Comparison of ENCODE assay signal across 19 cellular contexts in the genomic region with DNA sequence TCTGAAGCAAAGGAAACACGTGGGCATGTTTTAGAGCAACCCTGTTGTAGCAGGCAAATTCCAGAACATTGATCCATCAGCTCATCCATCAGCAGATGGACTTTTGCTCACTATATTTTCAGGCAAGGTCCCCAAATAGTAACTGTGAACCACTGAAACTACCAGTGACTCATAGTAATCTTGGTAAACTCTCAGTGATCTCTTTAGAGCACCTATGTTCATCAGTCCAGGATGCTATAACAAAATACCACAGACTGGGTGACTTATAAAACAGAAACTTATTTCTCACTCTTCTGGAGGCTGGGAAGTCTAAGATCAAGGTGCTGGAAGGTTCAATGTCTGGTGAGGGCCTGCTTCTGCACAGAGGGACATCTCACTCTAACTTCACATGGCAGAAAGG. TPM values are rescaled to one million over a fixed set of nuclear protein-coding genes. Genes with fewer than 3 reads are reported as not detected.
DNase-seq lines count a peak whose midpoint lies in the region; ATAC-seq and TF ChIP-seq lines count a peak whose summit lies in the region.
"Had no signal": no experiment of that assay in that cellular context is flagged by ENCODE, and none has a peak within 500 bp of the region (broad histone marks: within the 10 kb centered on the region; RNA-seq: fewer than 3 reads in every experiment).

No MANE protein-coding gene starts in this region.

- peaks cover 22% of the 10 kb centered on the region for H3F3A ChIP-seq in MM.1S (ENCODE audit: insufficient read depth, low read length)

- no peaks in the 10 kb centered on the region for H3K27me3 ChIP-seq in MM.1S (replicated peaks; ENCODE audit: insufficient read depth, low read length)
- H3K27me3 ChIP-seq in brain microvascular endothelial cell (replicated peaks) = no peaks in the 10 kb centered on the region
- H3K27me3 ChIP-seq: ascending aorta, gastrocnemius medialis had no signal

- peak overlapping the region; percentile 55 for H3K4me2 ChIP-seq in MM.1S (ENCODE audit: low read depth, low read length)

- no peak for TF ChIP-seq CTCF in MM.1S (IDR thresholded peaks at IDR 0.05; ENCODE audit: low read length)
- TF ChIP-seq CTCF in mucosa of descending colon (IDR thresholded peaks at IDR 0.05) = no peak
- TF ChIP-seq CTCF in brain microvascular endothelial cell (IDR thresholded peaks at IDR 0.05; ENCODE audit: low read depth, low read length, missing control alignments) = no peak

- H3K4me3 ChIP-seq in MM.1S (ENCODE audit: low read length) (no peak overlapping the region; the same call in 1 of the 2 replicates), mucosa of descending colon (no peak overlapping the region), brain microvascular endothelial cell (ENCODE audit: low read depth, low read length) (no peak overlapping the region)
- H3K4me3 ChIP-seq: ascending aorta, gastrocnemius medialis had no signal

- no peaks in the 10 kb centered on the region for H4K20me1 ChIP-seq in MM.1S (ENCODE audit: insufficient read depth, low read length)

- no peaks in the 10 kb centered on the region for H3K9me2 ChIP-seq in MM.1S (replicated peaks; ENCODE audit: insufficient read depth, low read length)

- peak; percentile 58 for ATAC-seq in GM18867 (IDR thresholded peaks at IDR 0.05; ENCODE audit: unreplicated experiment)
- ATAC-seq in GM21529 (IDR thresholded peaks at IDR 0.05; ENCODE audit: unreplicated experiment) = peak; percentile 63
- peak; percentile 93 for ATAC-seq in HG02981 (IDR thresholded peaks at IDR 0.05; ENCODE audit: unreplicated experiment)
- ATAC-seq in HG02571 (IDR thresholded peaks at IDR 0.05; ENCODE audit: unreplicated experiment) = no peak
- no peak for ATAC-seq in mucosa of descending colon
- ATAC-seq: activated CD4-positive, CD25-positive, alpha-beta regulatory T cell treated with anti-CD3 and anti-CD28 coated beads, Interleukin-2, amount 50 U/mL, for 24 hours; activated CD8-positive, alpha-beta memory T cell treated with anti-CD3 and anti-CD28 coated beads, Interleukin-2, amount 10 ng/mL, durations not matched to agents 7 days and 5 days; gastrocnemius medialis; left ventricle myocardium superior had no signal

- intact Hi-C loops in mucosa of descending colon (cut with DNase I, micrococcal nuclease) = no loop called here

- DNase-seq in MM.1S (peak; percentile 70), NCI-H1694 (lab: John Stamatoyannopoulos, UW) (no peak), mucosa of descending colon (no peak), brain microvascular endothelial cell (no peak)
- DNase-seq: activated CD8-positive, alpha-beta memory T cell treated with anti-CD3 and anti-CD28 coated beads, Interleukin-2, amount 10 ng/mL, durations not matched to agents 7 days and 5 days; activated gamma-delta T cell; Caco-2; cortex of kidney; gastrocnemius medialis; H7; left ventricle myocardium superior; NCI-H2081 treated with DMSO at 0.1 percent for 48 hours had no signal

- in situ Hi-C loops in brain microvascular endothelial cell (cut with HindIII; ENCODE audit: low pct_ligation_motif_present, low sequenced_read_pairs) = no loop called here

- H3K4me1 ChIP-seq in MM.1S (ENCODE audit: low read length) = peaks cover 34% of the 10 kb centered on the region
- H3K4me1 ChIP-seq in mucosa of descending colon (ENCODE audit: low read depth) = no peaks in the 10 kb centered on the region
- H3K4me1 ChIP-seq: ascending aorta, gastrocnemius medialis had no signal

- H3K9me3 ChIP-seq in MM.1S (replicated peaks; ENCODE audit: insufficient read depth, low read length) (no peaks in the 10 kb centered on the region), mucosa of descending colon (no peaks in the 10 kb centered on the region)
- H3K9me3 ChIP-seq: ascending aorta, Caco-2, gastrocnemius medialis had no signal

- no peaks in the 10 kb centered on the region for H3K36me3 ChIP-seq in MM.1S (replicated peaks; ENCODE audit: insufficient read depth, low read length)
- no peaks in the 10 kb centered on the region for H3K36me3 ChIP-seq in mucosa of descending colon (ENCODE audit: low read depth)
- no peaks in the 10 kb centered on the region for H3K36me3 ChIP-seq in brain microvascular endothelial cell (replicated peaks)
- H3K36me3 ChIP-seq: ascending aorta, gastrocnemius medialis had no signal

- no peaks in the 10 kb centered on the region for H3K79me2 ChIP-seq in MM.1S (ENCODE audit: low read length)

- H3K27ac ChIP-seq in MM.1S (ENCODE audit: low read length) (peak overlapping the region; percentile 46; the same call in 1 of the 2 replicates), brain microvascular endothelial cell (no peak overlapping the region)
- H3K27ac ChIP-seq: ascending aorta, gastrocnemius medialis had no signal

- no peak overlapping the region for H3K9ac ChIP-seq in MM.1S (ENCODE audit: low read length)

- no peak overlapping the region for H2AFZ ChIP-seq in MM.1S (ENCODE audit: low read length)

RNA-seq across cellular contexts. Expression of gene BTC, which starts 28.9 kb away (rescaled TPM):
- total RNA-seq in mucosa of descending colon = 10 to 100 TPM in 1 of 3 donors, 1 to 10 TPM in 2; 5.6 to 20.6 (median 6.3) TPM
- total RNA-seq: activated CD8-positive, alpha-beta memory T cell treated with anti-CD3 and anti-CD28 coated beads, Interleukin-2, amount 10 ng/mL, durations not matched to agents 7 days and 5 days; T-helper 2 cell treated with Interferon-gamma antibody and Interleukin-4, amounts not matched to agents 100 ng/mL and 5 ng/mL, for 36 hours had no signal

Comparison
In these comparisons a context has a peak if more than half of its experiments do, and no peak if none do; other contexts are left out.
1. ATAC-seq: peak in GM18867 (single experiment), GM21529 (single experiment) and HG02981 (single experiment); none in HG02571 (single experiment) and mucosa of descending colon (single experiment).